In genomic region chr3:49509028-49509561, GRCh38 we compare ENCODE assay signal across 20 cellular contexts. TPM values are rescaled to one million over a fixed set of nuclear protein-coding genes. Genes with fewer than 3 reads are reported as not detected.
DNase-seq lines count a peak whose midpoint lies in the region; ATAC-seq, FAIRE-seq and TF ChIP-seq lines count a peak whose summit lies in the region.
"Had no signal": no experiment of that assay in that cellular context is flagged by ENCODE, and none has a peak within 500 bp of the region (broad histone marks: within the 10 kb centered on the region; RNA-seq: fewer than 3 reads in every experiment).

No MANE protein-coding gene starts in this region.

- H3K36me3 Mint-ChIP-seq in GM23338 (ENCODE audit: low read depth) = peaks cover 33% of the 10 kb centered on the region

- H4K20me1 ChIP-seq in GM23338 (replicated peaks; ENCODE audit: insufficient read depth) = peaks cover 3% of the 10 kb centered on the region; the same call in 1 of the 2 replicates

- no peak for TF ChIP-seq CTCF in GM23338 (conservative IDR thresholded peaks at IDR 0.05; ENCODE audit: low read depth in 2 of 2)
- no peak for TF ChIP-seq CTCF in esophagus squamous epithelium (IDR thresholded peaks at IDR 0.05)

- peaks cover 4% of the 10 kb centered on the region for H3K27me3 Mint-ChIP-seq in GM23338 (ENCODE audit: insufficient read depth, low read depth, poor library complexity)
- H3K27me3 Mint-ChIP-seq: CD4-positive, alpha-beta T cell; IgD-negative memory B cell had no signal

- TF ChIP-seq POLR2A in esophagus squamous epithelium (IDR thresholded peaks at IDR 0.05) = no peak

- intact Hi-C loops in esophagus squamous epithelium (cut with DNase I) = no loop called here

- H3K4me1 Mint-ChIP-seq in GM23338 = no peaks in the 10 kb centered on the region

- H3K4me3 ChIP-seq in GM23338 = no peak overlapping the region
- no peak overlapping the region for H3K4me3 ChIP-seq in rectal smooth muscle tissue (ENCODE audit: low read length)
- no peak overlapping the region for H3K4me3 ChIP-seq in esophagus squamous epithelium
- H3K4me3 ChIP-seq: GM23248 had no signal

- H3K27me3 ChIP-seq in GM23338 (ENCODE audit: insufficient read depth) (no peaks in the 10 kb centered on the region), rectal smooth muscle tissue (ENCODE audit: control insufficient read depth, insufficient read depth, low read length) (no peaks in the 10 kb centered on the region), esophagus squamous epithelium (no peaks in the 10 kb centered on the region)

- FAIRE-seq in HTR-8/SVneo (lab: Jason Lieb, UNC) = peak; percentile 70
- FAIRE-seq: A204.1, D721Med, H54 had no signal

- no peak overlapping the region for H3K9ac ChIP-seq in rectal smooth muscle tissue (ENCODE audit: low read length)
- H3K9ac ChIP-seq: GM23248 had no signal

- H3K36me3 ChIP-seq in GM23338 (ENCODE audit: insufficient read depth) (peaks cover 18% of the 10 kb centered on the region), rectal smooth muscle tissue (ENCODE audit: control insufficient read depth, insufficient read depth, low read length) (peaks cover 5% of the 10 kb centered on the region), esophagus squamous epithelium (peaks cover 6 to 41% (median 14%) of the 10 kb centered on the region in 3 donors)

- H3K4me1 ChIP-seq in GM23338 (ENCODE audit: insufficient read depth) (no peaks in the 10 kb centered on the region), rectal smooth muscle tissue (ENCODE audit: control insufficient read depth, insufficient read depth, low read length) (no peaks in the 10 kb centered on the region), esophagus squamous epithelium (peaks cover 0 to 4% (median 0%) of the 10 kb centered on the region in 3 donors)

- H2AFZ ChIP-seq in GM23338 = no peak overlapping the region
- H2AFZ ChIP-seq: GM23248 had no signal

- peaks cover 4% of the 10 kb centered on the region for H3F3A ChIP-seq in GM23338 (replicated peaks; ENCODE audit: low read depth)

- H3K79me2 ChIP-seq in GM23338 (replicated peaks; ENCODE audit: insufficient read depth) = peaks cover 63% of the 10 kb centered on the region

- ATAC-seq in GM23338 (no peak), left lobe of liver (peak; percentile 6), GM19455 (IDR thresholded peaks at IDR 0.05; ENCODE audit: unreplicated experiment) (no peak), GM18858 (IDR thresholded peaks at IDR 0.05; ENCODE audit: unreplicated experiment) (no peak)

- H3K4me2 ChIP-seq in GM23338 = no peak overlapping the region

- DNase-seq in GM23338 (ENCODE audit: low spot score) = no peak
- DNase-seq in HTR-8/SVneo (ENCODE audit: insufficient read length, low spot score) = no peak
- no peak for DNase-seq in left lobe of liver (ENCODE audit: low spot score)
- no peak for DNase-seq in esophagus squamous epithelium (lab: John Stamatoyannopoulos, UW)
- no peak for DNase-seq in NCI-H2081 (lab: John Stamatoyannopoulos, UW)
- DNase-seq: AML-193; Caco-2; CD4-positive, alpha-beta T cell; GDM1; GM23248; KBM-7 had no signal

- WGBS in esophagus squamous epithelium, 2 donors = 28 to 50% methylated on average over 2 of the region's 2 CpGs

- no peak overlapping the region for H3K4me3 Mint-ChIP-seq in GM23338
- H3K4me3 Mint-ChIP-seq: CD4-positive, alpha-beta T cell; IgD-negative memory B cell had no signal

- no peaks in the 10 kb centered on the region for H3K9me2 ChIP-seq in GM23338 (ENCODE audit: insufficient read depth)

- no peaks in the 10 kb centered on the region for H3K9me3 Mint-ChIP-seq in GM23338
- H3K9me3 Mint-ChIP-seq: CD4-positive, alpha-beta T cell; IgD-negative memory B cell had no signal

- no peak overlapping the region for H3K27ac Mint-ChIP-seq in GM23338
- H3K27ac Mint-ChIP-seq: CD4-positive, alpha-beta T cell had no signal

- no peaks in the 10 kb centered on the region for H3K9me3 ChIP-seq in esophagus squamous epithelium
- H3K9me3 ChIP-seq: Caco-2 had no signal

- H3K27ac ChIP-seq in GM23338 (ENCODE audit: low read depth) = peak overlapping the region; percentile 50; the same call in 1 of the 2 replicates
- peak overlapping the region; percentile 21 for H3K27ac ChIP-seq in rectal smooth muscle tissue (ENCODE audit: low read depth, low read length)
- no peak overlapping the region for H3K27ac ChIP-seq in esophagus squamous epithelium
- H3K27ac ChIP-seq: C4-2B, GM23248, HL-60 had no signal

TF ChIP-seq in GM23338, 12 proteins besides CTCF, POLR2A, EP300 and RAD21 (continues in another document):
- TF ChIP-seq JUNB (IDR thresholded peaks at IDR 0.05; ENCODE audit: unreplicated experiment) = no peak
- TF ChIP-seq POLR2AphosphoS5 (IDR thresholded peaks at IDR 0.05; ENCODE audit: low read depth) = no peak
- no peak for TF ChIP-seq STAT1 (IDR thresholded peaks at IDR 0.05; ENCODE audit: unreplicated experiment)
- no peak for TF ChIP-seq ZNF331 (CRISPR knock-in tag; IDR thresholded peaks at IDR 0.05; ENCODE audit: low read depth)
- TF ChIP-seq ZNF114 (CRISPR knock-in tag; IDR thresholded peaks at IDR 0.05) = no peak
- TF ChIP-seq, protein P1, sequence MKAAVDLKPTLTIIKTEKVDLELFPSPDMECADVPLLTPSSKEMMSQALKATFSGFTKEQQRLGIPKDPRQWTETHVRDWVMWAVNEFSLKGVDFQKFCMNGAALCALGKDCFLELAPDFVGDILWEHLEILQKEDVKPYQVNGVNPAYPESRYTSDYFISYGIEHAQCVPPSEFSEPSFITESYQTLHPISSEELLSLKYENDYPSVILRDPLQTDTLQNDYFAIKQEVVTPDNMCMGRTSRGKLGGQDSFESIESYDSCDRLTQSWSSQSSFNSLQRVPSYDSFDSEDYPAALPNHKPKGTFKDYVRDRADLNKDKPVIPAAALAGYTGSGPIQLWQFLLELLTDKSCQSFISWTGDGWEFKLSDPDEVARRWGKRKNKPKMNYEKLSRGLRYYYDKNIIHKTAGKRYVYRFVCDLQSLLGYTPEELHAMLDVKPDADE (IDR thresholded peaks at IDR 0.05) = no peak
- TF ChIP-seq EZH2 (IDR thresholded peaks at IDR 0.05; ENCODE audit: low read depth, unreplicated experiment) = no peak
- TF ChIP-seq ZNF462 (CRISPR knock-in tag; IDR thresholded peaks at IDR 0.05) = no peak

RNA-seq across cellular contexts. Expression of gene DAG1, which starts 39.0 kb away (rescaled TPM):
- total RNA-seq in GM23338 (2014; rRNA removed; shearing (Covaris generic)) = 152 and 167 TPM in 2 replicates
- polyA plus RNA-seq in GM23338 (2016; fragmentation: Nextera tagmentation; extraction: Ambion mirVana) = 29.6 and 29.9 TPM in 2 replicates
- 59.6 TPM for total RNA-seq in left lobe of liver
- total RNA-seq in esophagus squamous epithelium = 10 to 100 TPM; 36.2 to 74.2 (median 51.3) TPM

RNA-seq across cellular contexts. Expression of gene BSN, which starts 45.2 kb away (rescaled TPM):
- total RNA-seq in GM23338 (2014; rRNA removed; shearing (Covaris generic)) = 5.1 and 5.4 TPM in 2 replicates
- polyA plus RNA-seq in GM23338 (2016; fragmentation: Nextera tagmentation; extraction: Ambion mirVana) = 0.38 and 0.50 TPM in 2 replicates
- total RNA-seq in left lobe of liver (0.73 TPM), esophagus squamous epithelium (under 1 TPM; 0.11 to 0.19 (median 0.16) TPM)

Comparison
In these comparisons a context has a peak if more than half of its experiments do, and no peak if none do; other contexts are left out.
1. H3K27ac ChIP-seq: peak in GM23338 (single experiment) and rectal smooth muscle tissue (single experiment); none in esophagus squamous epithelium (0 of 4).